24 cellular contexts compared by ENCODE assay signal in the genomic region with DNA sequence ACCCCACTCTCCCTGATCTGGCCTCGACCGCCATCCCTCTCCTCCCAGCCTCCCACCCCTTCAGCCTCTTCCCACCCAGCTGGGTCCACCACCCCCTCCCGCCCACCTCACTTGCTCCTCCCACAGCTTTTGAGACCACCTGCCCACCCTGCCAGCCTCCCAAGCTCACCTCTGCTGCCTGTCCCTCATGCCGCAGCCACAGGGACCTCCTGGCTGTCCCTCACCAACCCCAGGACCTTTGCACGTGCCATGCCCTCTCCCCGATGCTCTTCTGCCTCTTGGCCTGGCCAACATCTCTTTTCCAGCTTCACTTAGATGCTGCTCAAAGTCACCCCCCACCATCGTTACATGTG. TPM values are rescaled to one million over a fixed set of nuclear protein-coding genes. Genes with fewer than 3 reads are reported as not detected.
DNase-seq lines count a peak whose midpoint lies in the region; ATAC-seq and TF ChIP-seq lines count a peak whose summit lies in the region.
"Had no signal": no experiment of that assay in that cellular context is flagged by ENCODE, and none has a peak within 500 bp of the region (broad histone marks: within the 10 kb centered on the region; RNA-seq: fewer than 3 reads in every experiment).

No MANE protein-coding gene starts in this region.

- H3K27me3 Mint-ChIP-seq in activated naive CD4-positive, alpha-beta T cell treated with anti-CD3 and anti-CD28 coated beads, Interleukin-2, amount 10 ng/mL, durations not matched to agents 7 days and 5 days: peaks cover 34% of the 10 kb centered on the region
- peaks cover 36 to 77% of the 10 kb centered on the region in 2 donors for H3K27me3 Mint-ChIP-seq in effector memory CD8-positive, alpha-beta T cell
- peaks cover 50% of the 10 kb centered on the region for H3K27me3 Mint-ChIP-seq in type B pancreatic cell
- H3K27me3 Mint-ChIP-seq in T-helper 2 cell treated with Interferon-gamma antibody and Interleukin-4, amounts not matched to agents 5 μg/mL and 100 μg/mL, for 36 hours (ENCODE audit: low read depth): peaks cover 12% of the 10 kb centered on the region
- H3K27me3 Mint-ChIP-seq in activated T-cell treated with anti-CD3 and anti-CD28 coated beads, Interleukin-2, amount 50 U/mL, for 24 hours: peaks cover 49% of the 10 kb centered on the region

- H3K27me3 ChIP-seq in Panc1 (ENCODE audit: control insufficient read depth, insufficient read depth, low read length): no peaks in the 10 kb centered on the region
- H3K27me3 ChIP-seq: MG63, testis had no signal

- TF ChIP-seq CTCF in Panc1 (IDR thresholded peaks at IDR 0.05): peak; percentile 64
- peak; percentile 14 for TF ChIP-seq CTCF in type B pancreatic cell (conservative IDR thresholded peaks at IDR 0.05)

- H3K9me3 ChIP-seq in Panc1 (ENCODE audit: control insufficient read depth, insufficient read depth, low read depth, low read length): no peaks in the 10 kb centered on the region
- H3K9me3 ChIP-seq: adrenal gland, left ventricle myocardium inferior, right atrium auricular region, testis had no signal

- H3K9me3 Mint-ChIP-seq in activated naive CD4-positive, alpha-beta T cell treated with anti-CD3 and anti-CD28 coated beads, Interleukin-2, amount 10 ng/mL, durations not matched to agents 7 days and 5 days: no peaks in the 10 kb centered on the region
- H3K9me3 Mint-ChIP-seq in effector memory CD8-positive, alpha-beta T cell: peaks cover 0 to 2% of the 10 kb centered on the region in 2 donors
- H3K9me3 Mint-ChIP-seq in type B pancreatic cell: no peaks in the 10 kb centered on the region
- no peaks in the 10 kb centered on the region for H3K9me3 Mint-ChIP-seq in T-helper 2 cell treated with Interferon-gamma antibody and Interleukin-4, amounts not matched to agents 5 μg/mL and 100 μg/mL, for 36 hours
- H3K9me3 Mint-ChIP-seq in activated T-cell treated with anti-CD3 and anti-CD28 coated beads, Interleukin-2, amount 50 U/mL, for 24 hours: no peaks in the 10 kb centered on the region
- H3K9me3 Mint-ChIP-seq: activated T-cell treated with anti-CD3 and anti-CD28 coated beads, Interleukin-2, amount 50 U/mL, for 72 hours; CD8-positive, alpha-beta T cell; neural crest cell; stimulated activated naive CD8-positive, alpha-beta T cell treated with anti-CD3 and anti-CD28 coated beads, Interleukin-15, Interleukin-2, amounts not matched to agents 100 ng/mL and 50 ng/mL, for 24 hours had no signal

- no peaks in the 10 kb centered on the region for H3K36me3 Mint-ChIP-seq in activated naive CD4-positive, alpha-beta T cell treated with anti-CD3 and anti-CD28 coated beads, Interleukin-2, amount 10 ng/mL, durations not matched to agents 7 days and 5 days
- peaks cover 6% of the 10 kb centered on the region for H3K36me3 Mint-ChIP-seq in effector memory CD8-positive, alpha-beta T cell (ENCODE audit: insufficient read depth)
- no peaks in the 10 kb centered on the region for H3K36me3 Mint-ChIP-seq in type B pancreatic cell
- no peaks in the 10 kb centered on the region for H3K36me3 Mint-ChIP-seq in T-helper 2 cell treated with Interferon-gamma antibody and Interleukin-4, amounts not matched to agents 5 μg/mL and 100 μg/mL, for 36 hours (ENCODE audit: low read depth)
- H3K36me3 Mint-ChIP-seq in activated T-cell treated with anti-CD3 and anti-CD28 coated beads, Interleukin-2, amount 50 U/mL, for 24 hours (ENCODE audit: low read depth): no peaks in the 10 kb centered on the region
- H3K36me3 Mint-ChIP-seq: activated CD8-positive, alpha-beta memory T cell treated with anti-CD3 and anti-CD28 coated beads, Interleukin-2, amount 10 ng/mL, durations not matched to agents 7 days and 5 days; CD8-positive, alpha-beta T cell had no signal

- H3K27ac Mint-ChIP-seq in activated naive CD4-positive, alpha-beta T cell treated with anti-CD3 and anti-CD28 coated beads, Interleukin-2, amount 10 ng/mL, durations not matched to agents 7 days and 5 days: no peak overlapping the region
- no peak overlapping the region for H3K27ac Mint-ChIP-seq in effector memory CD8-positive, alpha-beta T cell
- no peak overlapping the region for H3K27ac Mint-ChIP-seq in type B pancreatic cell
- no peak overlapping the region for H3K27ac Mint-ChIP-seq in T-helper 2 cell treated with Interferon-gamma antibody and Interleukin-4, amounts not matched to agents 5 μg/mL and 100 μg/mL, for 36 hours
- H3K27ac Mint-ChIP-seq in activated T-cell treated with anti-CD3 and anti-CD28 coated beads, Interleukin-2, amount 50 U/mL, for 24 hours: no peak overlapping the region
- H3K27ac Mint-ChIP-seq: activated CD8-positive, alpha-beta memory T cell treated with anti-CD3 and anti-CD28 coated beads, Interleukin-2, amount 10 ng/mL, durations not matched to agents 7 days and 5 days; activated T-cell treated with anti-CD3 and anti-CD28 coated beads, Interleukin-2, amount 50 U/mL, for 72 hours; CD8-positive, alpha-beta T cell; stimulated activated naive CD8-positive, alpha-beta T cell treated with anti-CD3 and anti-CD28 coated beads, Interleukin-15, Interleukin-2, amounts not matched to agents 100 ng/mL and 50 ng/mL, for 24 hours had no signal

- H3K4me3 Mint-ChIP-seq in activated naive CD4-positive, alpha-beta T cell treated with anti-CD3 and anti-CD28 coated beads, Interleukin-2, amount 10 ng/mL, durations not matched to agents 7 days and 5 days: no peak overlapping the region
- H3K4me3 Mint-ChIP-seq in effector memory CD8-positive, alpha-beta T cell: peak overlapping the region; percentile 26 to 38
- no peak overlapping the region for H3K4me3 Mint-ChIP-seq in type B pancreatic cell
- H3K4me3 Mint-ChIP-seq in T-helper 2 cell treated with Interferon-gamma antibody and Interleukin-4, amounts not matched to agents 5 μg/mL and 100 μg/mL, for 36 hours: no peak overlapping the region
- no peak overlapping the region for H3K4me3 Mint-ChIP-seq in activated T-cell treated with anti-CD3 and anti-CD28 coated beads, Interleukin-2, amount 50 U/mL, for 24 hours
- H3K4me3 Mint-ChIP-seq: activated CD8-positive, alpha-beta memory T cell treated with anti-CD3 and anti-CD28 coated beads, Interleukin-2, amount 10 ng/mL, durations not matched to agents 7 days and 5 days; activated T-cell treated with anti-CD3 and anti-CD28 coated beads, Interleukin-2, amount 50 U/mL, for 72 hours; CD8-positive, alpha-beta T cell; neural crest cell; stimulated activated naive CD8-positive, alpha-beta T cell treated with anti-CD3 and anti-CD28 coated beads, Interleukin-15, Interleukin-2, amounts not matched to agents 100 ng/mL and 50 ng/mL, for 24 hours had no signal

- H3K4me3 ChIP-seq in Panc1 (ENCODE audit: low read depth in 2 of 2, low read length in 2 of 2): no peak overlapping the region
- H3K4me3 ChIP-seq: adrenal gland, left ventricle myocardium inferior, MG63, right atrium auricular region, testis had no signal

- POLR2A ChIA-PET in Panc1 (lab: Charles Lee): no interaction called here

- intact Hi-C loops in Panc1 (cut with micrococcal nuclease; ENCODE audit: unreplicated experiment): no loop called here

- in situ Hi-C loops in Panc1 (cut with HindIII; ENCODE audit: low pct_unique_long_range_greater_than_20kb, low sequenced_read_pairs): no loop called here

- no peaks in the 10 kb centered on the region for H3K4me1 ChIP-seq in Panc1 (ENCODE audit: control insufficient read depth, insufficient read depth, low read length)
- H3K4me1 ChIP-seq: adrenal gland, left ventricle myocardium inferior, right atrium auricular region, testis had no signal

- no peak for ATAC-seq in Panc1
- no peak for ATAC-seq in effector memory CD8-positive, alpha-beta T cell (replicated peaks)
- ATAC-seq: CD8-positive, alpha-beta T cell had no signal

- peak; percentile 7 for DNase-seq in activated naive CD4-positive, alpha-beta T cell treated with anti-CD3 and anti-CD28 coated beads, Interleukin-2, amount 50 U/mL, for 16 hours
- DNase-seq in activated naive CD4-positive, alpha-beta T cell treated with anti-CD3 and anti-CD28 coated beads, Interleukin-2, amount 10 ng/mL, durations not matched to agents 7 days and 5 days: no peak
- DNase-seq in Panc1 (ENCODE audit: low read depth, low spot score) (no peak), type B pancreatic cell (ENCODE audit: extremely low spot score, unreplicated experiment) (no peak), NCI-H128 (lab: John Stamatoyannopoulos, UW; ENCODE audit: unreplicated experiment) (no peak)
- DNase-seq in effector memory CD8-positive, alpha-beta T cell: no peak
- DNase-seq in T-helper 2 cell treated with Interferon-gamma antibody and Interleukin-4, amounts not matched to agents 5 μg/mL and 100 μg/mL, for 36 hours (ENCODE audit: low spot score): no peak
- no peak for DNase-seq in activated T-cell treated with anti-CD3 and anti-CD28 coated beads, Interleukin-2, amount 50 U/mL, for 24 hours
- DNase-seq: NCI-H1105, NCI-H2081 treated with DMSO at 0.1 percent for 48 hours had no signal

- no peak overlapping the region for H3K27ac ChIP-seq in Panc1 (ENCODE audit: low read length)
- H3K27ac ChIP-seq: adrenal gland, brain microvascular endothelial cell, epithelial cell of prostate, left ventricle myocardium inferior, right atrium auricular region, testis had no signal

- H3K4me1 Mint-ChIP-seq in activated naive CD4-positive, alpha-beta T cell treated with anti-CD3 and anti-CD28 coated beads, Interleukin-2, amount 10 ng/mL, durations not matched to agents 7 days and 5 days: no peaks in the 10 kb centered on the region
- peaks cover 14 to 16% of the 10 kb centered on the region in 2 donors for H3K4me1 Mint-ChIP-seq in effector memory CD8-positive, alpha-beta T cell (ENCODE audit: low read depth in 2 of 2)
- H3K4me1 Mint-ChIP-seq in type B pancreatic cell (ENCODE audit: unreplicated experiment): peaks cover 4% of the 10 kb centered on the region
- H3K4me1 Mint-ChIP-seq in T-helper 2 cell treated with Interferon-gamma antibody and Interleukin-4, amounts not matched to agents 5 μg/mL and 100 μg/mL, for 36 hours (ENCODE audit: low read depth): no peaks in the 10 kb centered on the region
- H3K4me1 Mint-ChIP-seq in activated T-cell treated with anti-CD3 and anti-CD28 coated beads, Interleukin-2, amount 50 U/mL, for 24 hours (ENCODE audit: low read depth): no peaks in the 10 kb centered on the region
- H3K4me1 Mint-ChIP-seq: neural crest cell had no signal

- BruUV-seq in Panc1 (replicated peaks; lab: Mats Ljungman, UMichigan): no TSS peak

- no peaks in the 10 kb centered on the region for H3K36me3 ChIP-seq in Panc1 (ENCODE audit: control insufficient read depth, insufficient read depth, low read length)
- H3K36me3 ChIP-seq: adrenal gland, brain microvascular endothelial cell, left ventricle myocardium inferior, MG63, right atrium auricular region had no signal

- CTCF ChIA-PET in activated naive CD4-positive, alpha-beta T cell treated with anti-CD3 and anti-CD28 coated beads, Interleukin-2, amount 10 ng/mL, durations not matched to agents 7 days and 5 days (lab: Charles Lee): interaction anchor here (0.7 to 5.5 kb wide), 10 partner anchors 8 to 496 kb away, joined by 3 to 103 read pairs (median 4); no protein-coding TSS in a partner anchor
- CTCF ChIA-PET in Panc1 (lab: Charles Lee): interaction anchor here (0.6 to 1.3 kb wide), 4 partner anchors 12 to 380 kb away, joined by 3 to 5 read pairs (median 4); no protein-coding TSS in a partner anchor

RNA-seq across cellular contexts. Expression of gene PNPLA5, which starts 6.5 kb away (rescaled TPM):
- total RNA-seq in Panc1 (2021; ENCODE audit: unreplicated experiment) (not detected), type B pancreatic cell (ENCODE audit: low replicate concordance) (not detected in 2 replicates)
- 0.11 TPM for polyA plus RNA-seq in Panc1 (2012; ENCODE audit: insufficient read length)
- total RNA-seq: activated CD8-positive, alpha-beta memory T cell treated with anti-CD3 and anti-CD28 coated beads, Interleukin-2, amount 10 ng/mL, durations not matched to agents 7 days and 5 days; activated T-cell treated with anti-CD3 and anti-CD28 coated beads, Interleukin-2, amount 50 U/mL, for 72 hours; adrenal gland; CD8-positive, alpha-beta T cell; glomerular endothelial cell; left ventricle myocardium inferior; neural crest cell; right atrium auricular region; testis; urinary bladder had no signal
- polyA plus RNA-seq: adrenal gland, urinary bladder had no signal

RNA-seq across cellular contexts. Expression of gene SULT4A1, which starts 23.0 kb away (rescaled TPM):
- total RNA-seq in Panc1 (2021; ENCODE audit: unreplicated experiment) (12.0 TPM), type B pancreatic cell (ENCODE audit: low replicate concordance) (7.5 and 10.8 TPM in 2 replicates)
- 10.0 TPM for polyA plus RNA-seq in Panc1 (2012; ENCODE audit: insufficient read length)
- total RNA-seq: activated CD8-positive, alpha-beta memory T cell treated with anti-CD3 and anti-CD28 coated beads, Interleukin-2, amount 10 ng/mL, durations not matched to agents 7 days and 5 days; activated T-cell treated with anti-CD3 and anti-CD28 coated beads, Interleukin-2, amount 50 U/mL, for 72 hours; CD8-positive, alpha-beta T cell had no signal

RNA-seq across cellular contexts. Expression of gene PNPLA3, which starts 38.3 kb away (rescaled TPM):
- total RNA-seq in Panc1 (2021; ENCODE audit: unreplicated experiment) (4.9 TPM), type B pancreatic cell (ENCODE audit: low replicate concordance) (3.8 and 5.9 TPM in 2 replicates)
- polyA plus RNA-seq in Panc1 (2012; ENCODE audit: insufficient read length): 3.8 TPM
- total RNA-seq: CD8-positive, alpha-beta T cell; left ventricle myocardium inferior had no signal

Comparison
In these comparisons a context has a peak if more than half of its experiments do, and no peak if none do; other contexts are left out.
1. H3K4me3 Mint-ChIP-seq: peak in effector memory CD8-positive, alpha-beta T cell (2 of 2); none in activated naive CD4-positive, alpha-beta T cell treated with anti-CD3 and anti-CD28 coated beads, Interleukin-2, amount 10 ng/mL, durations not matched to agents 7 days and 5 days (single experiment), type B pancreatic cell (single experiment), T-helper 2 cell treated with Interferon-gamma antibody and Interleukin-4, amounts not matched to agents 5 μg/mL and 100 μg/mL, for 36 hours (single experiment) and activated T-cell treated with anti-CD3 and anti-CD28 coated beads, Interleukin-2, amount 50 U/mL, for 24 hours (single experiment).